Comparison of ENCODE assay signal across 1 cellular context in genomic region chr19:18328340-18329034, GRCh38.
TF ChIP-seq lines count a peak whose summit lies in the region.

No MANE protein-coding gene starts in this region.

TF ChIP-seq in A549, 52 proteins besides CTCF, POLR2A, EP300 and RAD21 (continued from another document):
- TF ChIP-seq POLR2AphosphoS2 (conservative IDR thresholded peaks at IDR 0.05; ENCODE audit: low read length): no peak
- no peak for TF ChIP-seq JUN (IDR thresholded peaks at IDR 0.05)
- TF ChIP-seq TP53 (CRISPR knock-in tag; IDR thresholded peaks at IDR 0.05): no peak
TF ChIP-seq in A549: peak in this region for 5.
